In genomic region chr2:77938462-77938861, GRCh38 we compare ENCODE assay signal across 9 cellular contexts.
"Had no signal": no experiment of that assay in that cellular context is flagged by ENCODE, and none has a peak within 500 bp of the region (broad histone marks: within the 10 kb centered on the region; RNA-seq: fewer than 3 reads in every experiment).

No MANE protein-coding gene starts in this region.

- ATAC-seq: K562 had no signal

- H3K4me3 Mint-ChIP-seq: IgD-negative memory B cell had no signal

- H3K27ac Mint-ChIP-seq: IgD-negative memory B cell had no signal

- H3K27me3 Mint-ChIP-seq: IgD-negative memory B cell had no signal

- H3K27ac ChIP-seq: HL-60, KMS-11 had no signal

- H3K4me2 ChIP-seq: KMS-11 had no signal

- H3K4me3 ChIP-seq: K562 had no signal

- FAIRE-seq: HTR-8/SVneo, K562 had no signal

- H3K9ac ChIP-seq: KMS-11 had no signal

- H3K4me1 Mint-ChIP-seq: IgD-negative memory B cell had no signal

- H3K36me3 Mint-ChIP-seq: IgD-negative memory B cell had no signal

- DNase-seq: IMR-90, Karpas-422, KBM-7, KG1 had no signal
